8 cellular contexts compared by ENCODE assay signal in genomic region chr1:26799479-26800133, GRCh38. TPM values are rescaled to one million over a fixed set of nuclear protein-coding genes. Genes with fewer than 3 reads are reported as not detected.
A peak's percentile ranks its signal among the peaks of the same experiment; 100 is the strongest.
DNase-seq lines count a peak whose midpoint lies in the region; ATAC-seq and TF ChIP-seq lines count a peak whose summit lies in the region.

No MANE protein-coding gene starts in this region.

- in situ Hi-C loops in astrocyte of the spinal cord (cut with HindIII; ENCODE audit: low sequenced_read_pairs) = no loop called here

- no peaks in the 10 kb centered on the region for H3K9me3 Mint-ChIP-seq in Calu3 (ENCODE audit: low read depth, unreplicated experiment)
- H3K9me3 Mint-ChIP-seq in stimulated activated naive CD8-positive, alpha-beta T cell treated with anti-CD3 and anti-CD28 coated beads, Interleukin-15, Interleukin-2, amounts not matched to agents 100 ng/mL and 50 ng/mL, for 24 hours = no peaks in the 10 kb centered on the region

- no peak overlapping the region for H3K4me3 Mint-ChIP-seq in Calu3 (ENCODE audit: low read depth, unreplicated experiment)
- peak overlapping the region; percentile 74 for H3K4me3 Mint-ChIP-seq in stimulated activated naive CD8-positive, alpha-beta T cell treated with anti-CD3 and anti-CD28 coated beads, Interleukin-15, Interleukin-2, amounts not matched to agents 100 ng/mL and 50 ng/mL, for 24 hours

- H3K4me3 ChIP-seq in astrocyte of the spinal cord (ENCODE audit: low read depth, low read length) = no peak overlapping the region

- H3K27me3 Mint-ChIP-seq in Calu3 (ENCODE audit: unreplicated experiment) = no peaks in the 10 kb centered on the region
- no peaks in the 10 kb centered on the region for H3K27me3 Mint-ChIP-seq in stimulated activated naive CD8-positive, alpha-beta T cell treated with anti-CD3 and anti-CD28 coated beads, Interleukin-15, Interleukin-2, amounts not matched to agents 100 ng/mL and 50 ng/mL, for 24 hours

- intact Hi-C loops in Calu3 (cut with micrococcal nuclease; ENCODE audit: unreplicated experiment) = no loop called here

- H3K4me1 Mint-ChIP-seq in Calu3 (ENCODE audit: low read depth, unreplicated experiment) = no peaks in the 10 kb centered on the region
- H3K4me1 Mint-ChIP-seq in stimulated activated naive CD8-positive, alpha-beta T cell treated with anti-CD3 and anti-CD28 coated beads, Interleukin-15, Interleukin-2, amounts not matched to agents 100 ng/mL and 50 ng/mL, for 24 hours (ENCODE audit: low read depth) = peaks cover 49% of the 10 kb centered on the region

- BruUV-seq in Calu3 (replicated peaks; lab: Mats Ljungman, UMichigan) = no TSS peak

- peaks cover 2% of the 10 kb centered on the region for H3K36me3 Mint-ChIP-seq in Calu3 (ENCODE audit: insufficient read depth, unreplicated experiment)
- H3K36me3 Mint-ChIP-seq in stimulated activated naive CD8-positive, alpha-beta T cell treated with anti-CD3 and anti-CD28 coated beads, Interleukin-15, Interleukin-2, amounts not matched to agents 100 ng/mL and 50 ng/mL, for 24 hours (ENCODE audit: low read depth) = peaks cover 41% of the 10 kb centered on the region

- no peak overlapping the region for H3K27ac Mint-ChIP-seq in Calu3 (ENCODE audit: unreplicated experiment)
- H3K27ac Mint-ChIP-seq in stimulated activated naive CD8-positive, alpha-beta T cell treated with anti-CD3 and anti-CD28 coated beads, Interleukin-15, Interleukin-2, amounts not matched to agents 100 ng/mL and 50 ng/mL, for 24 hours = peak overlapping the region; percentile 95

- CTCF ChIA-PET in Calu3 (lab: Charles Lee) = interaction anchor here (1.0 to 2.1 kb wide), 4 partner anchors 10 to 197 kb away, joined by 3 to 8 read pairs (median 5); no protein-coding TSS in a partner anchor

- no peak for TF ChIP-seq CTCF in Calu3 (IDR thresholded peaks at IDR 0.05; ENCODE audit: unreplicated experiment)
- TF ChIP-seq CTCF in astrocyte of the spinal cord (IDR thresholded peaks at IDR 0.05; ENCODE audit: low read depth, low read length) = no peak

- DNase-seq in Calu3 = peak; percentile 25
- DNase-seq in NCI-H226 = peak; percentile 62
- DNase-seq in astrocyte of the spinal cord (ENCODE audit: low read depth, low spot score) = peak; percentile 78
- peak; percentile 28 for DNase-seq in iPS-NIHi11 (ENCODE audit: low spot score)
- DNase-seq in NCI-H345 (lab: John Stamatoyannopoulos, UW) = no peak
- no peak for DNase-seq in RKO (ENCODE audit: low spot score)

- ATAC-seq in HG03280 (IDR thresholded peaks at IDR 0.05; ENCODE audit: unreplicated experiment) = no peak

RNA-seq across cellular contexts. Expression of gene PIGV, which starts 11.9 kb away (rescaled TPM):
- total RNA-seq in Calu3 (2022) = 9.9 and 11.9 TPM in 2 replicates

RNA-seq across cellular contexts. Expression of gene ZDHHC18, which starts 26.9 kb away (rescaled TPM):
- 21.8 and 25.8 TPM in 2 replicates for total RNA-seq in Calu3 (2022)

Comparison
In these comparisons a context has a peak if more than half of its experiments do, and no peak if none do; other contexts are left out.
1. DNase-seq: peak in Calu3 (single experiment), NCI-H226 (single experiment), astrocyte of the spinal cord (single experiment) and iPS-NIHi11 (single experiment); none in NCI-H345 (single experiment) and RKO (single experiment).